In the genomic region with DNA sequence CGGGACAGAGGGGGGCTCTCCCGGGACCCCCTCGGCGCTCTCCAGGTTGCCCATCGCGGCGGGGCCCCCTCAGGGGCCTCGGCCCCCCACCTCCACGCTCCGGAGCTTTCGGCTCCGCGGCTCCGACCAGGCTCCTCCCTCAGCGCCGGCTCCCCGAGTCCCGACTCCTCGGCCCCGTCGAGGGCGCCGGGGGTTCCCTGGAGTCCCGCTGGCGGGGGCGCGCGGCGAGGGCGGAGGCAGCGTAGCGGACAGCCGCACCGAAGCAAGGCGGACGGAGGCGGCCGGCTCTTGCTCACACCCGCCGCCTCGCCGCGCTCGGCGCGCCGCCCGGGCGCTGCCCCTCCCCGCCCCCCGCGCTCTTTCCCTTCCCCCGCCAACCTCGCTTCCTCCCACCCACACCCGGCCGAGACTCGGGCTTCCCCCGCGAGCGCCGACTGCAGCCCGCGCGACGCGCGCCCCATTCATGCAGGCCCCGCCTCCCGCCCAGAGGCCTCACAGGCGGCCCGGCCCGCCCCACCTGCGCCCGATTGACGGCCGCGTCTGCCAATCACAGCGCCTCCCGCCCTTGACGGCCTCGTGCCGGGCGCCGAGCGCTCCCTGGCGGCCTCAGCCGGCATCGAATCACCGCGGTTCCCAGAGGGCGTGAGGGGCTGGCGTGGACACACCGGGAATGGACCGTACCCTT, we compare ENCODE assay signal across 1 cellular context.
A peak's percentile ranks its signal among the peaks of the same experiment; 100 is the strongest.
TF ChIP-seq lines count a peak whose summit lies in the region.

A gene with protein sequence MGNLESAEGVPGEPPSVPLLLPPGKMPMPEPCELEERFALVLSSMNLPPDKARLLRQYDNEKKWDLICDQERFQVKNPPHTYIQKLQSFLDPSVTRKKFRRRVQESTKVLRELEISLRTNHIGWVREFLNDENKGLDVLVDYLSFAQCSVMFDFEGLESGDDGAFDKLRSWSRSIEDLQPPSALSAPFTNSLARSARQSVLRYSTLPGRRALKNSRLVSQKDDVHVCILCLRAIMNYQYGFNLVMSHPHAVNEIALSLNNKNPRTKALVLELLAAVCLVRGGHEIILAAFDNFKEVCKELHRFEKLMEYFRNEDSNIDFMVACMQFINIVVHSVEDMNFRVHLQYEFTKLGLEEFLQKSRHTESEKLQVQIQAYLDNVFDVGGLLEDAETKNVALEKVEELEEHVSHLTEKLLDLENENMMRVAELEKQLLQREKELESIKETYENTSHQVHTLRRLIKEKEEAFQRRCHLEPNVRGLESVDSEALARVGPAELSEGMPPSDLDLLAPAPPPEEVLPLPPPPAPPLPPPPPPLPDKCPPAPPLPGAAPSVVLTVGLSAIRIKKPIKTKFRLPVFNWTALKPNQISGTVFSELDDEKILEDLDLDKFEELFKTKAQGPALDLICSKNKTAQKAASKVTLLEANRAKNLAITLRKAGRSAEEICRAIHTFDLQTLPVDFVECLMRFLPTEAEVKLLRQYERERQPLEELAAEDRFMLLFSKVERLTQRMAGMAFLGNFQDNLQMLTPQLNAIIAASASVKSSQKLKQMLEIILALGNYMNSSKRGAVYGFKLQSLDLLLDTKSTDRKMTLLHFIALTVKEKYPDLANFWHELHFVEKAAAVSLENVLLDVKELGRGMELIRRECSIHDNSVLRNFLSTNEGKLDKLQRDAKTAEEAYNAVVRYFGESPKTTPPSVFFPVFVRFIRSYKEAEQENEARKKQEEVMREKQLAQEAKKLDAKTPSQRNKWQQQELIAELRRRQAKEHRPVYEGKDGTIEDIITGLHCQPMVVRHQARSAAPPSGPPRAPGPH (minus strand): TSS at position 279 of the 685 bp plus-strand sequence. CDS start 225 bp downstream, at position 54.

TF ChIP-seq in K562, 482 proteins besides CTCF, POLR2A, EP300 and RAD21 (continued from another document and continues in another):
- peak; percentile 90 for TF ChIP-seq E2F4 (CRISPR knock-in tag; IDR thresholded peaks at IDR 0.05; ENCODE audit: low read depth)
- TF ChIP-seq MBD2 (IDR thresholded peaks at IDR 0.05; ENCODE audit: borderline replicate concordance, low read depth) = no peak
- no peak for TF ChIP-seq CREBBP (IDR thresholded peaks at IDR 0.05; ENCODE audit: low read depth, low read length)
- TF ChIP-seq BACH1 (tag; IDR thresholded peaks at IDR 0.05) = no peak
- 0 out of 2 replicates have a peak, but pooled peaks have one; percentile 18 for TF ChIP-seq SUPT5H (IDR thresholded peaks at IDR 0.05)
- TF ChIP-seq, protein P1, sequence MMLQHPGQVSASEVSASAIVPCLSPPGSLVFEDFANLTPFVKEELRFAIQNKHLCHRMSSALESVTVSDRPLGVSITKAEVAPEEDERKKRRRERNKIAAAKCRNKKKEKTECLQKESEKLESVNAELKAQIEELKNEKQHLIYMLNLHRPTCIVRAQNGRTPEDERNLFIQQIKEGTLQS (IDR thresholded peaks at IDR 0.05) = no peak
- TF ChIP-seq, protein P1 (CRISPR knock-in tag; conservative IDR thresholded peaks at IDR 0.05) = peak; percentile 92
- no peak for TF ChIP-seq PCBP2 (IDR thresholded peaks at IDR 0.05; ENCODE audit: low read depth, low read length, poor library complexity, severe bottlenecking)
- peak; percentile 58; the same call in 1 of the 2 replicates for TF ChIP-seq ATF7 (IDR thresholded peaks at IDR 0.05)
- TF ChIP-seq JUND (IDR thresholded peaks at IDR 0.05; ENCODE audit: borderline replicate concordance, low read depth, low read length) = peak; percentile 47
- TF ChIP-seq JUND (tag; IDR thresholded peaks at IDR 0.05; ENCODE audit: borderline replicate concordance, low read depth, low read length) = peak; percentile 16; the same call in 1 of the 3 replicates
- peak; percentile 92 for TF ChIP-seq ARID2 (IDR thresholded peaks at IDR 0.05)
- TF ChIP-seq JUN (IDR thresholded peaks at IDR 0.05; ENCODE audit: borderline replicate concordance, low read depth, low read length) = peak; percentile 76; the same call in 1 of the 2 replicates
- peak; percentile 82; the same call in 1 of the 2 replicates for TF ChIP-seq JUN (CRISPR knock-in tag; IDR thresholded peaks at IDR 0.05; ENCODE audit: borderline replicate concordance)
- TF ChIP-seq, protein P2, sequence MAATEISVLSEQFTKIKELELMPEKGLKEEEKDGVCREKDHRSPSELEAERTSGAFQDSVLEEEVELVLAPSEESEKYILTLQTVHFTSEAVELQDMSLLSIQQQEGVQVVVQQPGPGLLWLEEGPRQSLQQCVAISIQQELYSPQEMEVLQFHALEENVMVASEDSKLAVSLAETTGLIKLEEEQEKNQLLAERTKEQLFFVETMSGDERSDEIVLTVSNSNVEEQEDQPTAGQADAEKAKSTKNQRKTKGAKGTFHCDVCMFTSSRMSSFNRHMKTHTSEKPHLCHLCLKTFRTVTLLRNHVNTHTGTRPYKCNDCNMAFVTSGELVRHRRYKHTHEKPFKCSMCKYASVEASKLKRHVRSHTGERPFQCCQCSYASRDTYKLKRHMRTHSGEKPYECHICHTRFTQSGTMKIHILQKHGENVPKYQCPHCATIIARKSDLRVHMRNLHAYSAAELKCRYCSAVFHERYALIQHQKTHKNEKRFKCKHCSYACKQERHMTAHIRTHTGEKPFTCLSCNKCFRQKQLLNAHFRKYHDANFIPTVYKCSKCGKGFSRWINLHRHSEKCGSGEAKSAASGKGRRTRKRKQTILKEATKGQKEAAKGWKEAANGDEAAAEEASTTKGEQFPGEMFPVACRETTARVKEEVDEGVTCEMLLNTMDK (IDR thresholded peaks at IDR 0.05; ENCODE audit: borderline replicate concordance, insufficient read depth, low read depth, low read length, poor library complexity, severe bottlenecking) = peak; percentile 97
- TF ChIP-seq CSDE1 (IDR thresholded peaks at IDR 0.05) = no peak
- TF ChIP-seq, protein P3, sequence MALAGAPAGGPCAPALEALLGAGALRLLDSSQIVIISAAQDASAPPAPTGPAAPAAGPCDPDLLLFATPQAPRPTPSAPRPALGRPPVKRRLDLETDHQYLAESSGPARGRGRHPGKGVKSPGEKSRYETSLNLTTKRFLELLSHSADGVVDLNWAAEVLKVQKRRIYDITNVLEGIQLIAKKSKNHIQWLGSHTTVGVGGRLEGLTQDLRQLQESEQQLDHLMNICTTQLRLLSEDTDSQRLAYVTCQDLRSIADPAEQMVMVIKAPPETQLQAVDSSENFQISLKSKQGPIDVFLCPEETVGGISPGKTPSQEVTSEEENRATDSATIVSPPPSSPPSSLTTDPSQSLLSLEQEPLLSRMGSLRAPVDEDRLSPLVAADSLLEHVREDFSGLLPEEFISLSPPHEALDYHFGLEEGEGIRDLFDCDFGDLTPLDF (CRISPR knock-in tag; IDR thresholded peaks at IDR 0.05) = peak; percentile 98
- no peak for TF ChIP-seq CHD4 (IDR thresholded peaks at IDR 0.05; ENCODE audit: insufficient read depth, insufficient replicate concordance, low read depth, low read length, poor library complexity, severe bottlenecking)
- no peak for TF ChIP-seq MTA3 (IDR thresholded peaks at IDR 0.05; ENCODE audit: borderline replicate concordance)
- TF ChIP-seq ZNF232 (CRISPR knock-in tag; IDR thresholded peaks at IDR 0.05) = no peak
- TF ChIP-seq POLR2B (IDR thresholded peaks at IDR 0.05; ENCODE audit: low read depth, partially characterized antibody) = no peak
- TF ChIP-seq, protein P4, sequence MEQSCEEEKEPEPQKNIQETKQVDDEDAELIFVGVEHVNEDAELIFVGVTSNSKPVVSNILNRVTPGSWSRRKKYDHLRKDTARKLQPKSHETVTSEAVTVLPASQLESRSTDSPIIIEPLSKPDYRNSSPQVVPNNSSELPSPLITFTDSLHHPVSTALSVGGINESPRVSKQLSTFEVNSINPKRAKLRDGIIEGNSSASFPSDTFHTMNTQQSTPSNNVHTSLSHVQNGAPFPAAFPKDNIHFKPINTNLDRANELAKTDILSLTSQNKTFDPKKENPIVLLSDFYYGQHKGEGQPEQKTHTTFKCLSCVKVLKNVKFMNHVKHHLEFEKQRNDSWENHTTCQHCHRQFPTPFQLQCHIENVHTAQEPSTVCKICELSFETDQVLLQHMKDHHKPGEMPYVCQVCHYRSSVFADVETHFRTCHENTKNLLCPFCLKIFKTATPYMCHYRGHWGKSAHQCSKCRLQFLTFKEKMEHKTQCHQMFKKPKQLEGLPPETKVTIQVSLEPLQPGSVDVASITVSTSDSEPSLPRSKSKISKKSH (CRISPR knock-in tag; IDR thresholded peaks at IDR 0.05) = no peak
- TF ChIP-seq, protein P5, sequence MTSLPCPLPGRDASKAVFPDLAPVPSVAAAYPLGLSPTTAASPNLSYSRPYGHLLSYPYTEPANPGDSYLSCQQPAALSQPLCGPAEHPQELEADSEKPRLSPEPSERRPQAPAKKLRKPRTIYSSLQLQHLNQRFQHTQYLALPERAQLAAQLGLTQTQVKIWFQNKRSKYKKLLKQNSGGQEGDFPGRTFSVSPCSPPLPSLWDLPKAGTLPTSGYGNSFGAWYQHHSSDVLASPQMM (CRISPR knock-in tag; IDR thresholded peaks at IDR 0.05) = no peak
- TF ChIP-seq XRCC5 (IDR thresholded peaks at IDR 0.05; ENCODE audit: low read depth, low read length) = peak; percentile 75; the same call in 1 of the 2 replicates
- TF ChIP-seq NBN (IDR thresholded peaks at IDR 0.05; ENCODE audit: low read depth) = 0 out of 2 replicates have a peak, but pooled peaks have one; percentile 25
- TF ChIP-seq, protein P6, sequence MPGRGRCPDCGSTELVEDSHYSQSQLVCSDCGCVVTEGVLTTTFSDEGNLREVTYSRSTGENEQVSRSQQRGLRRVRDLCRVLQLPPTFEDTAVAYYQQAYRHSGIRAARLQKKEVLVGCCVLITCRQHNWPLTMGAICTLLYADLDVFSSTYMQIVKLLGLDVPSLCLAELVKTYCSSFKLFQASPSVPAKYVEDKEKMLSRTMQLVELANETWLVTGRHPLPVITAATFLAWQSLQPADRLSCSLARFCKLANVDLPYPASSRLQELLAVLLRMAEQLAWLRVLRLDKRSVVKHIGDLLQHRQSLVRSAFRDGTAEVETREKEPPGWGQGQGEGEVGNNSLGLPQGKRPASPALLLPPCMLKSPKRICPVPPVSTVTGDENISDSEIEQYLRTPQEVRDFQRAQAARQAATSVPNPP (IDR thresholded peaks at IDR 0.05; ENCODE audit: borderline replicate concordance, insufficient read depth, insufficient read length) = no peak
- peak; percentile 85 for TF ChIP-seq RNF2 (IDR thresholded peaks at IDR 0.05)
- TF ChIP-seq MEF2D (tag; conservative IDR thresholded peaks at IDR 0.05; ENCODE audit: low read depth) = no peak
- TF ChIP-seq, protein P7, sequence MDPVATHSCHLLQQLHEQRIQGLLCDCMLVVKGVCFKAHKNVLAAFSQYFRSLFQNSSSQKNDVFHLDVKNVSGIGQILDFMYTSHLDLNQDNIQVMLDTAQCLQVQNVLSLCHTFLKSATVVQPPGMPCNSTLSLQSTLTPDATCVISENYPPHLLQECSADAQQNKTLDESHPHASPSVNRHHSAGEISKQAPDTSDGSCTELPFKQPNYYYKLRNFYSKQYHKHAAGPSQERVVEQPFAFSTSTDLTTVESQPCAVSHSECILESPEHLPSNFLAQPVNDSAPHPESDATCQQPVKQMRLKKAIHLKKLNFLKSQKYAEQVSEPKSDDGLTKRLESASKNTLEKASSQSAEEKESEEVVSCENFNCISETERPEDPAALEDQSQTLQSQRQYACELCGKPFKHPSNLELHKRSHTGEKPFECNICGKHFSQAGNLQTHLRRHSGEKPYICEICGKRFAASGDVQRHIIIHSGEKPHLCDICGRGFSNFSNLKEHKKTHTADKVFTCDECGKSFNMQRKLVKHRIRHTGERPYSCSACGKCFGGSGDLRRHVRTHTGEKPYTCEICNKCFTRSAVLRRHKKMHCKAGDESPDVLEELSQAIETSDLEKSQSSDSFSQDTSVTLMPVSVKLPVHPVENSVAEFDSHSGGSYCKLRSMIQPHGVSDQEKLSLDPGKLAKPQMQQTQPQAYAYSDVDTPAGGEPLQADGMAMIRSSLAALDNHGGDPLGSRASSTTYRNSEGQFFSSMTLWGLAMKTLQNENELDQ (CRISPR knock-in tag; IDR thresholded peaks at IDR 0.05; ENCODE audit: borderline replicate concordance) = no peak
- no peak for TF ChIP-seq TRIM25 (IDR thresholded peaks at IDR 0.05; ENCODE audit: borderline replicate concordance)
- TF ChIP-seq RNF219 (CRISPR knock-in tag; IDR thresholded peaks at IDR 0.05) = no peak
- no peak for TF ChIP-seq HDGF (IDR thresholded peaks at IDR 0.05)
- TF ChIP-seq TRIM28 (IDR thresholded peaks at IDR 0.05) = peak; percentile 19; the same call in 1 of the 2 replicates
- no peak for TF ChIP-seq ZZZ3 (IDR thresholded peaks at IDR 0.05)
- TF ChIP-seq SIRT6 (IDR thresholded peaks at IDR 0.05; ENCODE audit: low read depth, low read length) = no peak
- TF ChIP-seq SAP30 (IDR thresholded peaks at IDR 0.05; ENCODE audit: borderline replicate concordance, insufficient read depth, low read depth, low read length, poor library complexity, severe bottlenecking) = peak; percentile 56
- no peak for TF ChIP-seq RBM22 (IDR thresholded peaks at IDR 0.05; ENCODE audit: low read depth, low read length, poor library complexity, severe bottlenecking)
